Comparison of ENCODE assay signal across 22 cellular contexts in genomic region chr1:85839459-85839858, GRCh38.
DNase-seq lines count a peak whose midpoint lies in the region; ATAC-seq, FAIRE-seq and TF ChIP-seq lines count a peak whose summit lies in the region.
"Had no signal": no experiment of that assay in that cellular context is flagged by ENCODE, and none has a peak within 500 bp of the region (broad histone marks: within the 10 kb centered on the region; RNA-seq: fewer than 3 reads in every experiment).

No MANE protein-coding gene starts in this region.

- no TSS peak for BruUV-seq in HCT116 (replicated peaks; lab: Mats Ljungman, UMichigan)

- H3K27me3 ChIP-seq in HCT116 (ENCODE audit: insufficient read depth, low read length) (no peaks in the 10 kb centered on the region), foreskin keratinocyte (peaks cover 15% of the 10 kb centered on the region)
- H3K27me3 ChIP-seq: BE2C, BLaER1 had no signal

- H3K27ac ChIP-seq in HCT116 (ENCODE audit: low read depth, low read length) = no peak overlapping the region
- H3K27ac ChIP-seq in foreskin keratinocyte = no peak overlapping the region
- H3K27ac ChIP-seq: BLaER1 had no signal

- H3K9ac ChIP-seq in HCT116 (ENCODE audit: low read length) = no peak overlapping the region
- H3K9ac ChIP-seq: BLaER1 had no signal

- H3K79me2 ChIP-seq in HCT116 (ENCODE audit: insufficient read depth, low read length) = no peaks in the 10 kb centered on the region

- no peaks in the 10 kb centered on the region for H3K9me3 ChIP-seq in HCT116 (ENCODE audit: control insufficient read depth in 1 of 2, insufficient read depth in 1 of 2, low read depth in 1 of 2, low read length in 2 of 2)
- H3K9me3 ChIP-seq: BE2C, BLaER1 had no signal

- H3K4me1 ChIP-seq in HCT116 (ENCODE audit: control insufficient read depth in 1 of 2, insufficient read depth in 2 of 2, low read length in 2 of 2) = no peaks in the 10 kb centered on the region
- no peaks in the 10 kb centered on the region for H3K4me1 ChIP-seq in foreskin keratinocyte
- H3K4me1 ChIP-seq: BE2C had no signal

- POLR2A ChIA-PET in HCT116 (lab: Charles Lee) = no interaction called here

- DNase-seq in HCT116 (ENCODE audit: low read depth, low spot score) (no peak), foreskin keratinocyte (no peak), frontal cortex (ENCODE audit: low spot score in 2 of 2) (no peak), posterior vena cava (ENCODE audit: low spot score) (no peak), NCI-H774 (lab: John Stamatoyannopoulos, UW) (no peak)
- DNase-seq: 8988T; ACHN; BE2C; C1 segment of cervical spinal cord; CD4-positive, alpha-beta memory T cell; CD4-positive, CD25-positive, alpha-beta regulatory T cell; CD8-positive, alpha-beta memory T cell; COR-L47; DMS 273 treated with DMSO at 0.1 percent for 48 hours; DMS153; DMS53; DMS79; GF-D8 had no signal

- H4K20me1 ChIP-seq in HCT116 (ENCODE audit: insufficient read depth) = no peaks in the 10 kb centered on the region
- H4K20me1 ChIP-seq: BLaER1 had no signal

- intact Hi-C loops in HCT116 (cut with micrococcal nuclease) (no loop called here), posterior vena cava (cut with DNase I) (loop anchor here in 1 of 2 donors (1.0 kb wide), 1 partner anchor 42 kb away; no protein-coding TSS in a partner anchor)

- RAD21 ChIA-PET in HCT116 (lab: Charles Lee; ENCODE audit: low non-redundant PET in 1 of 2, low total read pairs in 2 of 2, uncharacterized antibody in 2 of 2, unreplicated experiment in 2 of 2) = no interaction called here

- H2AFZ ChIP-seq in HCT116 (ENCODE audit: low read depth, low read length, poor library complexity, severe bottlenecking) = peak overlapping the region; percentile 26

- H3K4me3 ChIP-seq in HCT116 (replicated peaks in 1 of 2; ENCODE audit: low read depth in 1 of 2, low read length in 2 of 2) = no peak overlapping the region
- H3K4me3 ChIP-seq: BLaER1 had no signal

- no peaks in the 10 kb centered on the region for H3K9me2 ChIP-seq in HCT116 (ENCODE audit: insufficient read depth)

- peak; percentile 38 for FAIRE-seq in TTC549 (lab: Jason Lieb, UNC)
- no peak for FAIRE-seq in frontal cortex (lab: Jason Lieb, UNC)
- FAIRE-seq: A204.1, GM12891 had no signal

- TF ChIP-seq POLR2A in HCT116 (IDR thresholded peaks at IDR 0.05; ENCODE audit: borderline replicate concordance, extremely low read depth, insufficient read depth, insufficient read length) = no peak

- ATAC-seq in HCT116 = peak; percentile 63
- no peak for ATAC-seq in foreskin keratinocyte

- H3K36me3 ChIP-seq in HCT116 (ENCODE audit: control insufficient read depth in 1 of 2, insufficient read depth in 2 of 2, low read length in 2 of 2) = no peaks in the 10 kb centered on the region
- H3K36me3 ChIP-seq: BE2C, BLaER1 had no signal

- CTCF ChIA-PET in HCT116 (lab: Charles Lee) = interaction anchor here (0.8 kb wide), 1 partner anchor 72 kb away, joined by 3 read pairs; no protein-coding TSS in a partner anchor

- TF ChIP-seq CTCF in HCT116 (IDR thresholded peaks at IDR 0.05 in 2 of 3, conservative IDR thresholded peaks at IDR 0.05 in 1 of 3; ENCODE audit: borderline replicate concordance in 1 of 3, insufficient read depth in 1 of 3, low read depth in 2 of 3, low read length in 2 of 3) = no peak
- TF ChIP-seq CTCF in foreskin keratinocyte (conservative IDR thresholded peaks at IDR 0.05) = peak; percentile 36

- no peak overlapping the region for H3K4me2 ChIP-seq in HCT116 (ENCODE audit: low read length)
- H3K4me2 ChIP-seq: BLaER1 had no signal

- peak; percentile 7; the same call in 1 of the 2 replicates for TF ChIP-seq RAD21 in HCT116 (IDR thresholded peaks at IDR 0.05; ENCODE audit: low read depth)

TF ChIP-seq in HCT116, 20 proteins besides CTCF, POLR2A, EP300 and RAD21:
- TF ChIP-seq CEBPB (IDR thresholded peaks at IDR 0.05; ENCODE audit: low read depth) = no peak
